8 cellular contexts compared by ENCODE assay signal in the genomic region with DNA sequence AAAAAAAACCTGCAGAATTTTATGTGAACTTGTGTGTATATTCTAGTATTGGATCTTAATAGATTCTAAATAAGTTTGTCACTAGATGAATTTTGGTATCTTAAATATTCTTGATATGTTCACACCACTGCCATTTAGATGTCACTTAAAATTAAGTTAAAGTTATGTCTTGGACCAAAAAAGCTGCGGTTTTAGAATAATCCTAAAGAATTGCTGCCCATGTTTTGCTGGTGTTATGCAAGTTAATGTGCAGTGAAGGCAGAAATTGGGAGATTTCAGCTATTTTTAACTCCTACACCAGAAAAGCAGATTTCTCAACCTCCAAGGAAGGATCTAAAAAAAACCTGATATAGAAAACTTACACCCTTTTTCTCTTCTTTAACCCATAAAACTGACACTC. TPM values are rescaled to one million over a fixed set of nuclear protein-coding genes. Genes with fewer than 3 reads are reported as not detected.
DNase-seq lines count a peak whose midpoint lies in the region; ATAC-seq and TF ChIP-seq lines count a peak whose summit lies in the region.

No MANE protein-coding gene starts in this region.

- no peaks in the 10 kb centered on the region for H3K9me2 ChIP-seq in PC-3 (replicated peaks; ENCODE audit: low read length)

- H3K27me3 ChIP-seq in PC-3 (ENCODE audit: low read length) (no peaks in the 10 kb centered on the region), endodermal cell (ENCODE audit: control insufficient read depth, insufficient read depth, low read length, poor library complexity, severe bottlenecking) (no peaks in the 10 kb centered on the region), neuronal stem cell (ENCODE audit: control insufficient read depth in 3 of 3, insufficient read depth in 3 of 3, low read depth in 1 of 3, low read length in 3 of 3) (no peaks in the 10 kb centered on the region)

- peaks cover 31% of the 10 kb centered on the region for H3K4me1 ChIP-seq in PC-3 (ENCODE audit: insufficient read depth, low read length)
- no peaks in the 10 kb centered on the region for H3K4me1 ChIP-seq in endodermal cell (ENCODE audit: control insufficient read depth, insufficient read depth, low read length)
- H3K4me1 ChIP-seq in neuronal stem cell (ENCODE audit: control insufficient read depth in 2 of 2, insufficient read depth in 1 of 2, low read depth in 1 of 2, low read length in 2 of 2): peaks cover 1 to 6% of the 10 kb centered on the region in 2 donors

- H2BK15ac ChIP-seq in neuronal stem cell (ENCODE audit: low read length): no peak overlapping the region

- H3K9me3 ChIP-seq in PC-3 (ENCODE audit: low read length) (no peaks in the 10 kb centered on the region), endodermal cell (ENCODE audit: control insufficient read depth, low read length) (peaks cover 18% of the 10 kb centered on the region), neuronal stem cell (replicated peaks in 1 of 2; ENCODE audit: control insufficient read depth in 2 of 2, insufficient read depth in 1 of 2, low read depth in 1 of 2, low read length in 2 of 2) (peaks cover 0 to 3% of the 10 kb centered on the region in 2 donors)

- no peak overlapping the region for H2BK120ac ChIP-seq in neuronal stem cell (ENCODE audit: low read depth, low read length)

- H2BK12ac ChIP-seq in neuronal stem cell (ENCODE audit: low read length): no peak overlapping the region

- peak overlapping the region; percentile 96 for H3K4me3 Mint-ChIP-seq in endodermal cell

- H3K18ac ChIP-seq in neuronal stem cell (ENCODE audit: low read length): no peak overlapping the region

- H3K27ac ChIP-seq in PC-3 (ENCODE audit: low read length): peak overlapping the region; percentile 57; the same call in 1 of the 2 replicates
- H3K27ac ChIP-seq in endodermal cell (ENCODE audit: low read depth, low read length): no peak overlapping the region
- H3K27ac ChIP-seq in neuronal stem cell (replicated peaks; ENCODE audit: low read length): no peak overlapping the region

- H3K27ac Mint-ChIP-seq in endodermal cell: peak overlapping the region; percentile 96

- H3K27me3 Mint-ChIP-seq in endodermal cell (ENCODE audit: insufficient read depth): no peaks in the 10 kb centered on the region

- WGBS in endodermal cell (ENCODE audit: insufficient coverage in 1 of 2, insufficient read length in 1 of 2), 2 experiments: 8 to 40% methylated on average over 1 of the region's 1 CpG
- WGBS in neuronal stem cell (ENCODE audit: extremely low coverage in 2 of 2, insufficient read length in 2 of 2, insufficient replicate concordance in 1 of 2), 2 donors: no CpG with 5 or more reads among the region's 1 CpG

- CTCF ChIA-PET in PC-3 (lab: Charles Lee): no interaction called here

- BruUV-seq in PC-3 (replicated peaks; lab: Mats Ljungman, UMichigan): no TSS peak

- H2AFZ ChIP-seq in PC-3 (ENCODE audit: low read length) (peak overlapping the region; percentile 82), neuronal stem cell (ENCODE audit: low read length) (peak overlapping the region; percentile 97)

- no peaks in the 10 kb centered on the region for H3K79me1 ChIP-seq in neuronal stem cell (ENCODE audit: low read depth, low read length)

- no peak overlapping the region for H4K8ac ChIP-seq in neuronal stem cell (ENCODE audit: low read depth, low read length)

- H4K91ac ChIP-seq in neuronal stem cell (ENCODE audit: low read depth, low read length, poor library complexity): no peak overlapping the region

- no peak overlapping the region for H3K23ac ChIP-seq in neuronal stem cell (ENCODE audit: low read depth, low read length, poor library complexity)

- POLR2A ChIA-PET in PC-3 (lab: Charles Lee; ENCODE audit: unreplicated experiment): interaction anchor here (0.7 kb wide), 1 partner anchor 14 kb away, joined by 5 read pairs; no protein-coding TSS in a partner anchor

- peak overlapping the region; percentile 85 for H3K4me3 ChIP-seq in PC-3 (ENCODE audit: low read length)
- H3K4me3 ChIP-seq in endodermal cell (ENCODE audit: low read length): peak overlapping the region; percentile 95
- H3K4me3 ChIP-seq in neuronal stem cell (ENCODE audit: low read length in 2 of 2): peak overlapping the region in 1 of 2 donors; percentile 90

- in situ Hi-C loops in G401 (cut with HindIII; ENCODE audit: low sequenced_read_pairs): no loop called here

- no peaks in the 10 kb centered on the region for H3F3A ChIP-seq in PC-3 (ENCODE audit: low read length, unreplicated experiment)

- peaks cover 41% of the 10 kb centered on the region for H3K79me2 ChIP-seq in PC-3 (ENCODE audit: low read length)

- H4K20me1 ChIP-seq in PC-3 (ENCODE audit: low read length): no peaks in the 10 kb centered on the region

- intact Hi-C loops in PC-3 (cut with micrococcal nuclease): no loop called here

- no peak overlapping the region for H3K4ac ChIP-seq in neuronal stem cell (ENCODE audit: low read length)

- no peak overlapping the region for H2AK5ac ChIP-seq in neuronal stem cell (ENCODE audit: low read depth, low read length)

- DNase-seq in G401 (ENCODE audit: low spot score) (peak; percentile 53), PC-3 (peak; percentile 19), endodermal cell (no peak), neuronal stem cell (ENCODE audit: low spot score) (no peak), COLO668 (lab: John Stamatoyannopoulos, UW; ENCODE audit: unreplicated experiment) (no peak), anterior cingulate cortex (lab: John Stamatoyannopoulos, UW) (no peak)

- TF ChIP-seq CTCF in PC-3 (conservative IDR thresholded peaks at IDR 0.05; ENCODE audit: low read depth, low read length) (no peak), endodermal cell (conservative IDR thresholded peaks at IDR 0.05) (no peak)

- peak overlapping the region; percentile 74 for H3K9ac ChIP-seq in PC-3 (ENCODE audit: low read length)
- peak overlapping the region; percentile 45 for H3K9ac ChIP-seq in endodermal cell (ENCODE audit: extremely low read depth, low read length, poor library complexity, severe bottlenecking)
- H3K9ac ChIP-seq in neuronal stem cell (ENCODE audit: low read depth, low read length, poor library complexity): no peak overlapping the region

- no peak overlapping the region for H3K14ac ChIP-seq in neuronal stem cell (ENCODE audit: low read length)

- H3K4me2 ChIP-seq in PC-3 (ENCODE audit: low read length): peak overlapping the region; percentile 83
- H3K4me2 ChIP-seq in neuronal stem cell (ENCODE audit: insufficient read depth, low read length, poor library complexity, severe bottlenecking): no peak overlapping the region

- no peak overlapping the region for H2BK5ac ChIP-seq in neuronal stem cell (ENCODE audit: low read length)

- no peak for ATAC-seq in PC-3
- ATAC-seq in HG03354 (IDR thresholded peaks at IDR 0.05; ENCODE audit: poor library complexity, severe bottlenecking, unreplicated experiment): no peak
- ATAC-seq in GM19467 (IDR thresholded peaks at IDR 0.05; ENCODE audit: unreplicated experiment): no peak

- peaks cover 30% of the 10 kb centered on the region for H3K4me1 Mint-ChIP-seq in endodermal cell

- peaks cover 3% of the 10 kb centered on the region for H3K36me3 Mint-ChIP-seq in endodermal cell (ENCODE audit: low read depth)

- H3K9me3 Mint-ChIP-seq in endodermal cell: peaks cover 3% of the 10 kb centered on the region

- no peaks in the 10 kb centered on the region for H3K36me3 ChIP-seq in PC-3 (ENCODE audit: low read depth, low read length)
- H3K36me3 ChIP-seq in endodermal cell (ENCODE audit: control insufficient read depth, insufficient read depth, low read length): peaks cover 6% of the 10 kb centered on the region
- H3K36me3 ChIP-seq in neuronal stem cell (replicated peaks in 1 of 2; ENCODE audit: control insufficient read depth in 2 of 2, insufficient read depth in 2 of 2, low read length in 2 of 2): peaks cover 0 to 12% of the 10 kb centered on the region in 2 donors

RNA-seq across cellular contexts. Expression of a gene that starts 0.7 kb away (rescaled TPM):
- 35.3 and 44.4 TPM in 2 replicates for total RNA-seq in G401 (2014; rRNA removed; shearing (Covaris generic))
- total RNA-seq in PC-3 (2014; rRNA removed) (25.0 and 29.0 TPM in 2 replicates), endodermal cell (10 to 100 TPM; 63.5 to 68.0 TPM)
- 53.5 TPM for polyA plus RNA-seq in endodermal cell (2013, experiment 1 of 2)
- polyA plus RNA-seq in endodermal cell (2013, experiment 2 of 2): 45.9 TPM
- polyA plus RNA-seq in neuronal stem cell (2013, experiment 1 of 2): 31.5 TPM
- polyA plus RNA-seq in neuronal stem cell (2013, experiment 2 of 2): 30.3 TPM

Comparison
In these comparisons a context has a peak if more than half of its experiments do, and no peak if none do; other contexts are left out.
1. DNase-seq: peak in G401 (single experiment) and PC-3 (single experiment); none in endodermal cell (single experiment), neuronal stem cell (single experiment), COLO668 (single experiment) and anterior cingulate cortex (0 of 58).